ENCODE assay signal across 23 cellular contexts in genomic region chr13:42009057-42009456, GRCh38. TPM values are rescaled to one million over a fixed set of nuclear protein-coding genes. Genes with fewer than 3 reads are reported as not detected.
DNase-seq lines count a peak whose midpoint lies in the region; ATAC-seq and TF ChIP-seq lines count a peak whose summit lies in the region.
"Had no signal": no experiment of that assay in that cellular context is flagged by ENCODE, and none has a peak within 500 bp of the region (broad histone marks: within the 10 kb centered on the region; RNA-seq: fewer than 3 reads in every experiment).

No MANE protein-coding gene starts in this region.

- H3K27me3 Mint-ChIP-seq in central memory CD8-positive, alpha-beta T cell: peaks cover 8% of the 10 kb centered on the region
- H3K27me3 Mint-ChIP-seq in activated CD4-positive, alpha-beta T cell treated with anti-CD3 and anti-CD28 coated beads, Interleukin-2, amount 10 ng/mL, durations not matched to agents 7 days and 5 days: no peaks in the 10 kb centered on the region

- no peak overlapping the region for H2BK5ac ChIP-seq in IMR-90 (ENCODE audit: low read depth, low read length, poor library complexity, severe bottlenecking)

- H3K36me3 ChIP-seq in DND-41 (ENCODE audit: insufficient read depth, low read length): no peaks in the 10 kb centered on the region
- no peaks in the 10 kb centered on the region for H3K36me3 ChIP-seq in IMR-90 (ENCODE audit: control insufficient read depth, insufficient read depth, low read length)
- no peaks in the 10 kb centered on the region for H3K36me3 ChIP-seq in esophagus muscularis mucosa
- H3K36me3 ChIP-seq: BE2C, BLaER1 had no signal

- H2BK20ac ChIP-seq in IMR-90 (ENCODE audit: low read depth, low read length): no peak overlapping the region

- ATAC-seq in DND-41 (ENCODE audit: insufficient read depth, low read depth): peak; percentile 44; the same call in 1 of the 3 replicates
- no peak for ATAC-seq in IMR-90 (ENCODE audit: low read depth)
- peak; percentile 56 for ATAC-seq in central memory CD8-positive, alpha-beta T cell (replicated peaks; ENCODE audit: extremely low read depth, poor library complexity, severe bottlenecking)
- ATAC-seq in GM19035 (IDR thresholded peaks at IDR 0.05; ENCODE audit: unreplicated experiment): no peak
- ATAC-seq in GM18873 (IDR thresholded peaks at IDR 0.05; ENCODE audit: low FRiP score, unreplicated experiment): no peak

- no peak overlapping the region for H2BK15ac ChIP-seq in IMR-90 (ENCODE audit: low read depth, low read length)

- no peak overlapping the region for H3K4me3 ChIP-seq in DND-41 (ENCODE audit: low read depth in 1 of 2, low read length in 2 of 2)
- no peak overlapping the region for H3K4me3 ChIP-seq in IMR-90 (ENCODE audit: insufficient read depth, low read depth, low read length)
- H3K4me3 ChIP-seq in esophagus muscularis mucosa: no peak overlapping the region
- H3K4me3 ChIP-seq: BLaER1 had no signal

- H3K56ac ChIP-seq in IMR-90 (ENCODE audit: extremely low read depth, insufficient read depth, low read length): no peak overlapping the region

- dilution Hi-C loops in IMR-90 (cut with HindIII; ENCODE audit: low sequenced_read_pairs, unreplicated experiment): no loop called here

- H3K79me1 ChIP-seq in IMR-90 (ENCODE audit: low read depth in 1 of 2, low read length in 2 of 2): no peaks in the 10 kb centered on the region

- TF ChIP-seq POLR2A in IMR-90 (IDR thresholded peaks at IDR 0.05; ENCODE audit: low read depth, low read length) (no peak), esophagus muscularis mucosa (IDR thresholded peaks at IDR 0.05; ENCODE audit: low read depth) (no peak)

- no peak for TF ChIP-seq RAD21 in IMR-90 (IDR thresholded peaks at IDR 0.05; ENCODE audit: low read length)

- in situ Hi-C loops in IMR-90 (cut with MboI; ENCODE audit: low sequenced_read_pairs): no loop called here

- H3K4me3 Mint-ChIP-seq in central memory CD8-positive, alpha-beta T cell: no peak overlapping the region
- H3K4me3 Mint-ChIP-seq in activated CD4-positive, alpha-beta T cell treated with anti-CD3 and anti-CD28 coated beads, Interleukin-2, amount 10 ng/mL, durations not matched to agents 7 days and 5 days: no peak overlapping the region
- H3K4me3 Mint-ChIP-seq: CD14-positive monocyte; CD4-positive, alpha-beta memory T cell; CD4-positive, CD25-positive, alpha-beta regulatory T cell; CD8-positive, alpha-beta memory T cell had no signal

- H3K36me3 Mint-ChIP-seq in central memory CD8-positive, alpha-beta T cell (ENCODE audit: insufficient read depth): no peaks in the 10 kb centered on the region
- no peaks in the 10 kb centered on the region for H3K36me3 Mint-ChIP-seq in activated CD4-positive, alpha-beta T cell treated with anti-CD3 and anti-CD28 coated beads, Interleukin-2, amount 10 ng/mL, durations not matched to agents 7 days and 5 days (ENCODE audit: low read depth)
- H3K36me3 Mint-ChIP-seq: CD14-positive monocyte; CD4-positive, alpha-beta memory T cell; CD4-positive, CD25-positive, alpha-beta regulatory T cell; CD8-positive, alpha-beta memory T cell had no signal

- CTCF ChIA-PET in IMR-90 (lab: Yijun Ruan, JAX): no interaction called here
- CTCF ChIA-PET in activated CD4-positive, alpha-beta T cell treated with anti-CD3 and anti-CD28 coated beads, Interleukin-2, amount 10 ng/mL, durations not matched to agents 7 days and 5 days (lab: Charles Lee): no interaction called here

- H2BK120ac ChIP-seq in IMR-90 (ENCODE audit: low read depth, low read length): no peak overlapping the region

- H3K79me2 ChIP-seq in DND-41 (ENCODE audit: insufficient read depth, low read length): no peaks in the 10 kb centered on the region

- no peak overlapping the region for H3K4me2 ChIP-seq in DND-41 (ENCODE audit: insufficient read depth, low read length)
- no peak overlapping the region for H3K4me2 ChIP-seq in IMR-90 (ENCODE audit: low read depth, low read length)
- H3K4me2 ChIP-seq: BLaER1 had no signal

- no peak overlapping the region for H4K91ac ChIP-seq in IMR-90 (ENCODE audit: insufficient read depth, low read depth, low read length)

- H4K5ac ChIP-seq in IMR-90 (ENCODE audit: low read depth, low read length): no peak overlapping the region

- no peak for TF ChIP-seq EP300 in esophagus muscularis mucosa (IDR thresholded peaks at IDR 0.05)

- POLR2A ChIA-PET in IMR-90 (lab: Charles Lee; ENCODE audit: unreplicated experiment): no interaction called here
- POLR2A ChIA-PET in activated CD4-positive, alpha-beta T cell treated with anti-CD3 and anti-CD28 coated beads, Interleukin-2, amount 10 ng/mL, durations not matched to agents 7 days and 5 days (lab: Charles Lee): no interaction called here

- H3K9me3 ChIP-seq in DND-41 (ENCODE audit: insufficient read depth, low read length, severe bottlenecking) (no peaks in the 10 kb centered on the region), IMR-90 (ENCODE audit: control insufficient read depth, insufficient read depth, low read length) (no peaks in the 10 kb centered on the region), esophagus muscularis mucosa (no peaks in the 10 kb centered on the region)
- H3K9me3 ChIP-seq: BE2C, BLaER1 had no signal

- H3K9ac ChIP-seq in DND-41 (ENCODE audit: low read depth, low read length) (no peak overlapping the region), IMR-90 (ENCODE audit: low read depth, low read length) (no peak overlapping the region)
- H3K9ac ChIP-seq: BLaER1 had no signal

- H4K20me1 ChIP-seq in DND-41 (ENCODE audit: insufficient read depth, low read length): no peaks in the 10 kb centered on the region
- H4K20me1 ChIP-seq in IMR-90 (ENCODE audit: insufficient read depth, low read length): no peaks in the 10 kb centered on the region
- H4K20me1 ChIP-seq: BLaER1 had no signal

- no peak overlapping the region for H4K8ac ChIP-seq in IMR-90 (ENCODE audit: low read depth in 2 of 2, low read length in 2 of 2)

- H3K27ac ChIP-seq in DND-41 (ENCODE audit: low read length) (no peak overlapping the region), IMR-90 (ENCODE audit: insufficient read depth, low read length) (no peak overlapping the region), esophagus muscularis mucosa (replicated peaks in 1 of 4) (no peak overlapping the region)
- H3K27ac ChIP-seq: BLaER1 had no signal

- H3K4ac ChIP-seq in IMR-90 (ENCODE audit: low read depth, low read length): no peak overlapping the region

- H2AFZ ChIP-seq in DND-41 (ENCODE audit: low read depth, low read length) (no peak overlapping the region), IMR-90 (replicated peaks; ENCODE audit: low read length, poor library complexity) (no peak overlapping the region)

- DNase-seq in DND-41 (no peak), IMR-90 (no peak), esophagus muscularis mucosa (ENCODE audit: extremely low spot score) (peak; percentile 37), kidney tubule cell (ENCODE audit: low spot score) (no peak)
- no peak for DNase-seq in central memory CD8-positive, alpha-beta T cell (ENCODE audit: low spot score in 2 of 2)
- DNase-seq in activated CD4-positive, alpha-beta T cell treated with anti-CD3 and anti-CD28 coated beads, Interleukin-2, amount 10 ng/mL, durations not matched to agents 7 days and 5 days: no peak
- DNase-seq: 8988T; ACHN; BE2C; C1 segment of cervical spinal cord; CD4-positive, alpha-beta memory T cell; CD4-positive, CD25-positive, alpha-beta regulatory T cell; CD8-positive, alpha-beta memory T cell; COR-L47; DMS 273 treated with DMSO at 0.1 percent for 48 hours; DMS153; DMS53; DMS79; GF-D8 had no signal

- H3K23ac ChIP-seq in IMR-90 (ENCODE audit: low read depth, low read length): no peak overlapping the region

- no TSS peak for BruUV-seq in IMR-90 (replicated peaks; lab: Mats Ljungman, UMichigan)

- H3K9me3 Mint-ChIP-seq in central memory CD8-positive, alpha-beta T cell: no peaks in the 10 kb centered on the region
- no peaks in the 10 kb centered on the region for H3K9me3 Mint-ChIP-seq in activated CD4-positive, alpha-beta T cell treated with anti-CD3 and anti-CD28 coated beads, Interleukin-2, amount 10 ng/mL, durations not matched to agents 7 days and 5 days
- H3K9me3 Mint-ChIP-seq: CD4-positive, alpha-beta memory T cell; CD4-positive, CD25-positive, alpha-beta regulatory T cell; CD8-positive, alpha-beta memory T cell had no signal

- no peaks in the 10 kb centered on the region for H3K4me1 ChIP-seq in DND-41 (ENCODE audit: insufficient read depth, low read length)
- H3K4me1 ChIP-seq in IMR-90 (ENCODE audit: control insufficient read depth, insufficient read depth, low read length): no peaks in the 10 kb centered on the region
- peaks cover 0 to 10% (median 0%) of the 10 kb centered on the region in 4 donors for H3K4me1 ChIP-seq in esophagus muscularis mucosa
- H3K4me1 ChIP-seq: BE2C, BLaER1 had no signal

- no peaks in the 10 kb centered on the region for H3K27me3 ChIP-seq in DND-41 (ENCODE audit: insufficient read depth, low read length, poor library complexity)
- no peaks in the 10 kb centered on the region for H3K27me3 ChIP-seq in IMR-90 (ENCODE audit: control insufficient read depth, insufficient read depth, low read length)
- H3K27me3 ChIP-seq in esophagus muscularis mucosa: no peaks in the 10 kb centered on the region
- H3K27me3 ChIP-seq: BE2C, BLaER1 had no signal

- 100% methylated on average over 3 of the region's 4 CpGs; no CpG with 5 or more reads in 1 of the 2 experiments for WGBS in IMR-90 (ENCODE audit: extremely low coverage in 2 of 2, insufficient read length in 1 of 2), 2 experiments
- 91% methylated on average over 4 of the region's 4 CpGs for WGBS in esophagus muscularis mucosa

- no peak for TF ChIP-seq CTCF in DND-41 (IDR thresholded peaks at IDR 0.05; ENCODE audit: borderline replicate concordance, extremely low read depth, low read length, poor library complexity, severe bottlenecking)
- TF ChIP-seq CTCF in IMR-90 (conservative IDR thresholded peaks at IDR 0.05; ENCODE audit: low read depth, low read length): no peak
- TF ChIP-seq CTCF in esophagus muscularis mucosa (IDR thresholded peaks at IDR 0.05): no peak

- H2AK5ac ChIP-seq in IMR-90 (ENCODE audit: low read depth, low read length): no peak overlapping the region

- H3K18ac ChIP-seq in IMR-90 (ENCODE audit: low read depth, low read length): no peak overlapping the region

- no peak overlapping the region for H3K27ac Mint-ChIP-seq in central memory CD8-positive, alpha-beta T cell (ENCODE audit: low read depth)
- H3K27ac Mint-ChIP-seq in activated CD4-positive, alpha-beta T cell treated with anti-CD3 and anti-CD28 coated beads, Interleukin-2, amount 10 ng/mL, durations not matched to agents 7 days and 5 days: no peak overlapping the region
- H3K27ac Mint-ChIP-seq: CD14-positive monocyte; CD4-positive, alpha-beta memory T cell; CD4-positive, CD25-positive, alpha-beta regulatory T cell; CD8-positive, alpha-beta memory T cell had no signal

- peak overlapping the region; percentile 28 for H2AK9ac ChIP-seq in IMR-90 (replicated peaks; ENCODE audit: low read depth, low read length, poor library complexity)

- H3K4me1 Mint-ChIP-seq in central memory CD8-positive, alpha-beta T cell: no peaks in the 10 kb centered on the region
- no peaks in the 10 kb centered on the region for H3K4me1 Mint-ChIP-seq in activated CD4-positive, alpha-beta T cell treated with anti-CD3 and anti-CD28 coated beads, Interleukin-2, amount 10 ng/mL, durations not matched to agents 7 days and 5 days
- H3K4me1 Mint-ChIP-seq: CD14-positive monocyte; CD4-positive, alpha-beta memory T cell; CD4-positive, CD25-positive, alpha-beta regulatory T cell had no signal

- H3K14ac ChIP-seq in IMR-90 (replicated peaks; ENCODE audit: low read depth, low read length): no peak overlapping the region

- H3K9me1 ChIP-seq in IMR-90 (ENCODE audit: insufficient read depth, low read length): no peaks in the 10 kb centered on the region

- intact Hi-C loops in IMR-90 (cut with micrococcal nuclease): no loop called here
- intact Hi-C loops in esophagus muscularis mucosa (cut with DNase I): no loop called here

RNA-seq across cellular contexts. Expression of gene DGKH, which starts 39.4 kb away (rescaled TPM):
- 9.7 and 13.4 TPM in 2 replicates for total RNA-seq in IMR-90 (2012; rRNA removed)
- polyA plus RNA-seq in IMR-90 (2012; rRNA removed): 1.6 and 2.0 TPM in 2 replicates
- polyA plus RNA-seq in IMR-90 (2012; cell fraction: cytosol; rRNA removed): 0.21 and 0.30 TPM in 2 replicates
- 1.1 and 6.6 TPM in 2 replicates for polyA plus RNA-seq in IMR-90 (2012; cell fraction: nucleus; rRNA removed; ENCODE audit: low replicate concordance)
- total RNA-seq in esophagus muscularis mucosa: 10 to 100 TPM; 15.0 to 20.8 (median 17.1) TPM
- total RNA-seq in activated CD4-positive, alpha-beta T cell treated with anti-CD3 and anti-CD28 coated beads, Interleukin-2, amount 10 ng/mL, durations not matched to agents 7 days and 5 days: 10 to 100 TPM; 17.3 to 18.2 TPM

RNA-seq across cellular contexts. Expression of gene VWA8, which starts 48.1 kb away (rescaled TPM):
- 18.3 and 19.7 TPM in 2 replicates for total RNA-seq in IMR-90 (2012; rRNA removed)
- polyA plus RNA-seq in IMR-90 (2012; rRNA removed): 5.4 and 5.9 TPM in 2 replicates
- polyA plus RNA-seq in IMR-90 (2012; cell fraction: cytosol; rRNA removed): 1.6 and 2.0 TPM in 2 replicates
- polyA plus RNA-seq in IMR-90 (2012; cell fraction: nucleus; rRNA removed; ENCODE audit: low replicate concordance): 1.7 and 8.2 TPM in 2 replicates
- 10 to 100 TPM; 19.5 to 26.2 (median 21.6) TPM for total RNA-seq in esophagus muscularis mucosa
- total RNA-seq in activated CD4-positive, alpha-beta T cell treated with anti-CD3 and anti-CD28 coated beads, Interleukin-2, amount 10 ng/mL, durations not matched to agents 7 days and 5 days: 10 to 100 TPM; 17.8 to 17.9 TPM

Comparison
In these comparisons a context has a peak if more than half of its experiments do, and no peak if none do; other contexts are left out.
1. ATAC-seq: peak in DND-41 (single experiment) and central memory CD8-positive, alpha-beta T cell (single experiment); none in IMR-90 (single experiment), GM19035 (single experiment) and GM18873 (single experiment).